ENCODE assay signal across 8 cellular contexts in the genomic region with DNA sequence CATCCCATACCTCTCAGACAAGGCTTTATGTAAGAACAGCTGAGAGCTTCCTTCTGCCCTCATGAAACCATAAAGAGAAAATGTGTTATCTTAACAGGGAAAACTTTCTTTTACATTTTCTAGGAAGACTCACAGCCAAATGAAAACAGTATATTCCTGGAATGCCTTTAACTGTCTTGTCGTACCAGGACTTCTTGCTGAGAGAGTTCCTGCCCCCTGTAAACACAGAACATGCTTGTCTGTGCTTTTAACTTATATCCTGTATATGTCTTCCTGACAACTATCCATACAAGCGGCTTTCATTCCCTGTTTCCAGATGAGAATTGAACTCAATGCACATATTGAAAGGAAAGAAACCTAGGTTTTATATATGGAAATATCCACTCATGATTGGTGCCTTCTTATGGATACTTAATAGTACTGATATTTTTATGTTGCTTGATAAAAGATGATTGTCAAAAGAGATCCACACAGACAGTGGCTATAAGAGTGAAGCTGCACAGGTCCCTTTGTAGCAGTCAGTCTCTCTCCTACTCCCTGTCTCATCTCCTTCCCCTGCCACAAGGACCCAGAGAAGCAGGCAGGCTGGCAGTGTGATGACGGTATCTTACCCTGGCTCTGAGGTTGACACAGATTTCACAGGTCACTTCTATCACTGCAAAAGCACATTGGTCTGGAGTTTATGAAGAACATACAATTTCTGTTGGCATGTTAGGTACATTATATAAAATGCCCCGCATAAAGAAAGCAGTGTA.
A peak's percentile ranks its signal among the peaks of the same experiment; 100 is the strongest.
DNase-seq lines count a peak whose midpoint lies in the region; ATAC-seq and TF ChIP-seq lines count a peak whose summit lies in the region.

No MANE protein-coding gene starts in this region.

- peak; percentile 39 for DNase-seq in A172 (ENCODE audit: low spot score)
- DNase-seq in UCSD-AML1 (lab: John Stamatoyannopoulos, UW; ENCODE audit: unreplicated experiment) = peak; percentile 15
- DNase-seq in chondrocyte (ENCODE audit: low spot score) = no peak
- DNase-seq in stimulated activated CD4-positive, alpha-beta T cell treated with anti-CD3 and anti-CD28 coated beads, Interleukin-12 subunit alpha, Interleukin-12 subunit beta, amount 100 ng/mL, for 4 hours = peak; percentile 12
- no peak for DNase-seq in NCI-H446 treated with DMSO at 0.1 percent for 48 hours (lab: John Stamatoyannopoulos, UW)
- no peak for DNase-seq in germinal center (ENCODE audit: low spot score)

- H3K36me3 Mint-ChIP-seq in chondrocyte (ENCODE audit: low read depth) = no peaks in the 10 kb centered on the region

- peak overlapping the region; percentile 7 for H3K4me3 Mint-ChIP-seq in chondrocyte (ENCODE audit: unreplicated experiment)

- H3K9me3 Mint-ChIP-seq in chondrocyte (ENCODE audit: low read depth) = no peaks in the 10 kb centered on the region

- H3K4me1 Mint-ChIP-seq in chondrocyte (ENCODE audit: low read depth) = peaks cover 52% of the 10 kb centered on the region

- peak; percentile 69 for ATAC-seq in GM19324 (IDR thresholded peaks at IDR 0.05; ENCODE audit: low FRiP score, unreplicated experiment)
- ATAC-seq in HG03354 (IDR thresholded peaks at IDR 0.05; ENCODE audit: poor library complexity, severe bottlenecking, unreplicated experiment) = peak; percentile 58

- no peaks in the 10 kb centered on the region for H3K27me3 Mint-ChIP-seq in chondrocyte (ENCODE audit: low read depth)

- H3K27ac Mint-ChIP-seq in chondrocyte (ENCODE audit: unreplicated experiment) = peak overlapping the region; percentile 98

- no peak for TF ChIP-seq CTCF in chondrocyte (IDR thresholded peaks at IDR 0.05)

Comparison
In these comparisons a context has a peak if more than half of its experiments do, and no peak if none do; other contexts are left out.
1. DNase-seq: peak in A172 (single experiment), UCSD-AML1 (single experiment) and stimulated activated CD4-positive, alpha-beta T cell treated with anti-CD3 and anti-CD28 coated beads, Interleukin-12 subunit alpha, Interleukin-12 subunit beta, amount 100 ng/mL, for 4 hours (single experiment); none in chondrocyte (single experiment), NCI-H446 treated with DMSO at 0.1 percent for 48 hours (single experiment) and germinal center (single experiment).